Comparison of ENCODE assay signal across 1 cellular context in genomic region chr22:33831207-33831606, GRCh38.
TF ChIP-seq lines count a peak whose summit lies in the region.

No MANE protein-coding gene starts in this region.

TF ChIP-seq in GM23338, 12 proteins besides CTCF, POLR2A, EP300 and RAD21 (continued from another document):
- TF ChIP-seq ZNF462 (CRISPR knock-in tag; IDR thresholded peaks at IDR 0.05) = no peak
- TF ChIP-seq CREB1 (CRISPR knock-in tag; IDR thresholded peaks at IDR 0.05; ENCODE audit: low read depth) = no peak
- TF ChIP-seq EZH2phosphoT487 (IDR thresholded peaks at IDR 0.05; ENCODE audit: unreplicated experiment) = no peak
- TF ChIP-seq STAT1 (IDR thresholded peaks at IDR 0.05; ENCODE audit: unreplicated experiment) = no peak
- no peak for TF ChIP-seq ETS1 (IDR thresholded peaks at IDR 0.05)
- TF ChIP-seq POLR2AphosphoS5 (IDR thresholded peaks at IDR 0.05; ENCODE audit: low read depth) = no peak
